ENCODE assay signal across 8 cellular contexts in the genomic region with DNA sequence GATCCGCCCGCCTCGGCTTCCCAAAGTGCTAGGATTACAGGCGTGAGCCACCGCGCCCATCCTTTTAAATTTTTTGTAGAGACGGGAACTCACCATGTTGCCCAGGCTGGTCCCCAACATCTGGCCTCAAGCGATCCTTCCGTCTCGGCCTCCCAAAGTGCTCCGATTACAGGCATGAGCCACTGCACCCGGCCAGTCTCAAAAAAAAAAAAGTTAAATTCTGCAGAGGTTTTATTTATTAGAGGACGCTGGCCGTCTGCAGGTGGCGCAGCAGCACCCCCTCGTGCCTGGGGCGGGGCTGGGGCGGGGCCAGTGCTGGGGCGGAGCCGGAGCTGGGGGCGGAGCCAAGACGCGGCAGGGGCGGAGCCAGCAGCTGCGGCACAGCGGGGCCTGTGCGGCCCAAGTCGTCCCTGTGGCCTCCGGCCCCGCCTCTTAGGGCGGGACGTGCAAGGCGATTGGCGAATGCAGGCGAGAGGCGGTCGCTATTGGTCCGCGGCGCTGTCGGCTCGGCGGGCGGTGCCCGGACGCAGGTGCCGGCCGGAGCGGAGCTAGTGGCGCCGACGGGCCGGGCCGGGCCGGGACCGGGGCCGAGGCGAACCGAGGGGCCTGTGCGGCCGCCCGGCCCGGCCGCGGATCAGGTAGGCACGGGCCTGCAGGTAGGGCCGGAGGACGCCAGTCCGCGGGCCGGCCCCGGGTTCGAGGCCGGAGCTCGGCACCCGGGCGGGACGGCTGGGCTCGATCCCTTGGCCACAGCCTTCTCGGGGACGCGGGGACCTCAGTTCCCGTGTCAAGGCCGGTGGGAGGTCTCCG. TPM values are rescaled to one million over a fixed set of nuclear protein-coding genes. Genes with fewer than 3 reads are reported as not detected.
DNase-seq lines count a peak whose midpoint lies in the region; ATAC-seq and TF ChIP-seq lines count a peak whose summit lies in the region.

A gene with protein sequence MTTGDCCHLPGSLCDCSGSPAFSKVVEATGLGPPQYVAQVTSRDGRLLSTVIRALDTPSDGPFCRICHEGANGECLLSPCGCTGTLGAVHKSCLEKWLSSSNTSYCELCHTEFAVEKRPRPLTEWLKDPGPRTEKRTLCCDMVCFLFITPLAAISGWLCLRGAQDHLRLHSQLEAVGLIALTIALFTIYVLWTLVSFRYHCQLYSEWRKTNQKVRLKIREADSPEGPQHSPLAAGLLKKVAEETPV (plus strand): TSS at position 523 of the 810 bp plus-strand sequence. CDS start 8,536 bp downstream, outside the sequence.

- peaks cover 2% of the 10 kb centered on the region; the same call in 1 of the 2 replicates for H3K27me3 Mint-ChIP-seq in HFFc6 (ENCODE audit: insufficient read depth)

- H3K27me3 ChIP-seq in gastroesophageal sphincter, result no peaks in the 10 kb centered on the region

- no peaks in the 10 kb centered on the region for H3K36me3 ChIP-seq in gastroesophageal sphincter

- H3K4me1 Mint-ChIP-seq in HFFc6 (ENCODE audit: low read depth), result peaks cover 11% of the 10 kb centered on the region; the same call in 1 of the 2 replicates

- peak within 1 kb of the TSS; percentile 76 to 88 (median 88) for H3K27ac ChIP-seq in gastroesophageal sphincter

- H3K9me3 ChIP-seq in gastroesophageal sphincter, result no peaks in the 10 kb centered on the region

- WGBS in gastroesophageal sphincter (ENCODE audit: low coverage in 1 of 2), 2 donors, result 48% methylated on average over 8 of the region's 85 CpGs; no CpG with 5 or more reads in 1 of the 2 donors

- TF ChIP-seq EP300 in gastroesophageal sphincter (IDR thresholded peaks at IDR 0.05), result no peak

- H3K36me3 Mint-ChIP-seq in HFFc6 (ENCODE audit: low read depth), result no peaks in the 10 kb centered on the region

- H3K4me3 ChIP-seq in GM08714 (ENCODE audit: low read length) (peak within 1 kb of the TSS; percentile 72), gastroesophageal sphincter (peak within 1 kb of the TSS; percentile 65 to 89)

- peaks cover 0 to 51% (median 22%) of the 10 kb centered on the region in 3 donors for H3K4me1 ChIP-seq in gastroesophageal sphincter

- H3K9me3 Mint-ChIP-seq in HFFc6, result no peaks in the 10 kb centered on the region

- TF ChIP-seq CTCF in HFFc6 (IDR thresholded peaks at IDR 0.05), result peak; percentile 85
- TF ChIP-seq CTCF in gastroesophageal sphincter (IDR thresholded peaks at IDR 0.05), result peak in 3 of 4 experiments; percentile 48 to 86 (median 61)

- peak; percentile 95 for DNase-seq in HFFc6
- DNase-seq in NAMALWA (ENCODE audit: low spot score), result peak; percentile 98
- peak; percentile 93 for DNase-seq in SK-MEL-5 (ENCODE audit: low read depth, low spot score)
- DNase-seq in activated naive CD4-positive, alpha-beta T cell treated with Interleukin-2 at 50 U/mL for 16 hours, result peak; percentile 97
- DNase-seq in nucleus accumbens (lab: John Stamatoyannopoulos, UW), result peak; percentile 38 to 98 (median 94)
- DNase-seq in superior temporal gyrus (ENCODE audit: extremely low spot score), result peak; percentile 97

- no peak within 1 kb of the TSS for H3K27ac Mint-ChIP-seq in HFFc6

- TF ChIP-seq POLR2A in gastroesophageal sphincter (IDR thresholded peaks at IDR 0.05), result peak; percentile 68 to 85

- in situ Hi-C loops in SK-MEL-5 (cut with HindIII; ENCODE audit: low pct_unique_long_range_greater_than_20kb, low sequenced_read_pairs), result no loop called here

- H3K4me3 Mint-ChIP-seq in HFFc6, result peak within 1 kb of the TSS; percentile 75

- peak; percentile 100 for ATAC-seq in gastroesophageal sphincter

RNA-seq across cellular contexts. Expression of the gene that starts here (rescaled TPM):
- total RNA-seq in HFFc6 (2021; fragmentation: NEBNext Ultra II Directional; extraction: Animal tissue kit (Norgen Biotek cat#: 25700)), result 10 to 100 TPM; 23.5 to 30.2 (median 26.0) TPM
- total RNA-seq in SK-MEL-5 (2014; rRNA removed; shearing (Covaris generic)), result 16.6 and 17.8 TPM in 2 replicates
- polyA plus RNA-seq in SK-MEL-5 (2015; cell fraction: cytosol; rRNA removed), result 25.9 and 41.7 TPM in 2 replicates
- 17.5 and 18.3 TPM in 2 replicates for polyA plus RNA-seq in SK-MEL-5 (2015; cell fraction: nucleus; rRNA removed)
- total RNA-seq in gastroesophageal sphincter, result 100 to 1,000 TPM; 125 to 330 (median 237) TPM

Comparison
In these comparisons a context has a peak if more than half of its experiments do, and no peak if none do; other contexts are left out.
1. Peak in every context shown above with its lines: DNase-seq, ATAC-seq, H3K4me3 ChIP-seq and H3K27ac ChIP-seq.